26 cellular contexts compared by ENCODE assay signal in the genomic region with DNA sequence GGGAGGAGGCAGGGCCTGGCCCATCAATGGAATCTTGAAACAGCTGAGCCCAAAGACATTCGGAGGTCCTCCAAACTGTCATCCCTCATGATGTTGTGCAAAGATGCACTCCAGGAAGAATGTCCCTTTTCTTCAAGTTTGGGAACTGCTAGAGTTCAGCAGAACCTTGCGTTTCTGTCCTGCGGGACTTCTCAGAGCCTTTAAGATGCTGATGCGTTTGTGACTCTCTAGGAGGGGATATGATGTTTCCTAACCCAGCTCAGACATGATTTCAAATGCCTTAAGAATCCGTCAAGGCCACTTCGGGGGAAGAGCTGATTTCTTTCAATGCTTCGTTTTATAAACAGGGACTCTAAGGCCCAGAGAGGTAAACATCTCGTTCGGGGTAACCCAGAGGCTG.
"Had no signal": no experiment of that assay in that cellular context is flagged by ENCODE, and none has a peak within 500 bp of the region (broad histone marks: within the 10 kb centered on the region; RNA-seq: fewer than 3 reads in every experiment).

No MANE protein-coding gene starts in this region.

- DNase-seq: cerebellar nuclear complex; effector memory CD4-positive, alpha-beta T cell; head of caudate nucleus; left ventricle myocardium superior; right lobe of liver; stimulated activated CD4-positive, alpha-beta T cell treated with anti-CD3 and anti-CD28 coated beads, Interleukin-12 subunit alpha, Interleukin-12 subunit beta, amount 100 ng/mL, for 4 hours; stimulated activated CD4-positive, alpha-beta T cell treated with anti-CD3 and anti-CD28 coated beads, Interleukin-1b, Interleukin-23, amount 100 ng/mL, for 48 hours; stimulated activated CD4-positive, alpha-beta T cell treated with anti-CD3 and anti-CD28 coated beads, Interleukin-4, amount 100 ng/mL, for 1 hour; stimulated activated CD8-positive, alpha-beta memory T cell treated with anti-CD3 and anti-CD28 coated beads, Interleukin-4, amount 100 ng/mL, for 48 hours; stimulated activated naive CD4-positive, alpha-beta T cell; stimulated activated naive CD8-positive, alpha-beta T cell treated with anti-CD3 and anti-CD28 coated beads, Interleukin-15, amount 100 ng/mL, for 72 hours had no signal

- H3K9me3 Mint-ChIP-seq: dendritic cell treated with granulocyte-macrophage colony-stimulating factor and Interleukin-4, amounts not matched to agents 40 ng/mL and 50 ng/mL, for 4 days; memory B cell; natural killer cell treated with Interleukin-12 subunit alpha and Interleukin-12 subunit beta and Interleukin-15 and Interleukin-18, amount 100 ng/mL, for 72 hours; neural crest cell; stimulated activated naive CD8-positive, alpha-beta T cell treated with anti-CD3 and anti-CD28 coated beads, Interleukin-15, amount 100 ng/mL, for 72 hours had no signal

- H3K79me2 ChIP-seq: parathyroid adenoma had no signal

- H2AFZ ChIP-seq: parathyroid adenoma had no signal

- H3K9ac ChIP-seq: parathyroid adenoma had no signal

- ATAC-seq: left ventricle myocardium superior; natural killer cell treated with Interleukin-12 subunit alpha and Interleukin-12 subunit beta and Interleukin-15 and Interleukin-18, amount 100 ng/mL, for 72 hours; right lobe of liver; stimulated activated naive CD8-positive, alpha-beta T cell treated with anti-CD3 and anti-CD28 coated beads, Interleukin-15, amount 100 ng/mL, for 72 hours had no signal

- H3K4me3 Mint-ChIP-seq: dendritic cell treated with granulocyte-macrophage colony-stimulating factor and Interleukin-4, amounts not matched to agents 40 ng/mL and 50 ng/mL, for 4 days; memory B cell; natural killer cell treated with Interleukin-12 subunit alpha and Interleukin-12 subunit beta and Interleukin-15 and Interleukin-18, amount 100 ng/mL, for 72 hours; neural crest cell; stimulated activated naive CD8-positive, alpha-beta T cell treated with anti-CD3 and anti-CD28 coated beads, Interleukin-15, amount 100 ng/mL, for 72 hours had no signal

- H3K27me3 ChIP-seq: right lobe of liver, tibial nerve, vagina had no signal

- H3K9me3 ChIP-seq: neutrophil, right lobe of liver, tibial nerve, vagina had no signal

- H3K36me3 ChIP-seq: neutrophil, right lobe of liver, tibial nerve, vagina had no signal

- FAIRE-seq: colon, endothelial cell of umbilical vein, frontal cortex, keratinocyte had no signal

- H3K27ac Mint-ChIP-seq: dendritic cell treated with granulocyte-macrophage colony-stimulating factor and Interleukin-4, amounts not matched to agents 40 ng/mL and 50 ng/mL, for 4 days; memory B cell; natural killer cell treated with Interleukin-12 subunit alpha and Interleukin-12 subunit beta and Interleukin-15 and Interleukin-18, amount 100 ng/mL, for 72 hours; progenitor cell of endocrine pancreas had no signal

- H3K27me3 Mint-ChIP-seq: progenitor cell of endocrine pancreas; stimulated activated naive CD8-positive, alpha-beta T cell treated with anti-CD3 and anti-CD28 coated beads, Interleukin-15, amount 100 ng/mL, for 72 hours had no signal

- H3K4me1 ChIP-seq: parathyroid adenoma had no signal

- H3K4me3 ChIP-seq: lung, right lobe of liver, smooth muscle cell, tibial nerve, vagina had no signal

- H3K36me3 Mint-ChIP-seq: memory B cell; natural killer cell treated with Interleukin-12 subunit alpha and Interleukin-12 subunit beta and Interleukin-15 and Interleukin-18, amount 100 ng/mL, for 72 hours had no signal

- H3K27ac ChIP-seq: neutrophil, parathyroid adenoma, right lobe of liver, tibial nerve, vagina had no signal
